1 cellular context compared by ENCODE assay signal in the genomic region with DNA sequence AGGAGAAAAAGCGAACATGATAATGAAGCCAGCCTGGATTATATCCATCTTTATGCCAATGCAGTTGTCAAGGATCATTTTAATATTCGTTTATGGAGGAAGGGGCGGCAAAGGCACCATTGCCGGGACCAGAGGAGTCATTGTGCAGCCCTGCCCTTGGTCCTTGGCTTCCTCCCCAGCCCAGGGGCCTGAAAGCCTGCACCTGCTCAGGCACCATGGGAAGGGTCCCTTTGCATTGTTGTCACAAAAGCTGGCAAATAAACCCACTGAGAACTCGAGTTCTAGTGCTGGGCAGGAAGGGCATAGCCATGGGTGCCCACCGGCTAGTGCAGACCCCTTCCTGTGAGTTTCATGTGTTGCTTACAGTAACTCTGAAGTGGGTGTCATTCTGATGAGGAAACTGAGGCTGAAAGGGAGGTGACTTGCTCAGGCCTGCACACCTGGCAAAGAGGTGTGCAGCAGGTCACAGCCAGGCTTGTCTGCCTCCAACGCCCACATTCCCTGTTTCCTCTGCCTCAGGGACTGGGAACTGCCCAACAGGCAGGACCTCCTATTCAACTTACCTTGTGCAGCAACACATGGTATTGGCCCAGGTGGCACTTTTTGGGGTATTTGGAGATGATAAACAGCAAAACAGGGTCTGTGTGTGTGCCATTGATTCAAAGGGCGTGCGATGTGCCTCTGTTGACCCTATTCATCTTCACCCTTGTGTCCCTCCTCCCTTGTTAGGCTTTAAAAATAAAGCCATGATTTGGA.
TF ChIP-seq lines count a peak whose summit lies in the region.

No MANE protein-coding gene starts in this region.

TF ChIP-seq in GM23338, 12 proteins besides CTCF, POLR2A, EP300 and RAD21 (continued from another document):
- TF ChIP-seq POLR2AphosphoS5 (IDR thresholded peaks at IDR 0.05; ENCODE audit: low read depth), result no peak
- no peak for TF ChIP-seq NANOG (IDR thresholded peaks at IDR 0.05; ENCODE audit: borderline replicate concordance)
- TF ChIP-seq JUNB (IDR thresholded peaks at IDR 0.05; ENCODE audit: unreplicated experiment), result no peak
